Comparison of ENCODE assay signal across 16 cellular contexts in genomic region chr14:22463763-22464173, GRCh38.
"Had no signal": no experiment of that assay in that cellular context is flagged by ENCODE, and none has a peak within 500 bp of the region (broad histone marks: within the 10 kb centered on the region; RNA-seq: fewer than 3 reads in every experiment).

No MANE protein-coding gene starts in this region.

- H3K9me3 Mint-ChIP-seq: activated CD4-positive, alpha-beta T cell treated with anti-CD3 and anti-CD28 coated beads, Interleukin-2, amount 10 ng/mL, durations not matched to agents 7 days and 5 days; activated naive CD8-positive, alpha-beta T cell treated with anti-CD3 and anti-CD28 coated beads, Interleukin-2, amount 10 ng/mL, durations not matched to agents 7 days and 5 days; nephron; T-helper 1 cell treated with Interleukin-12 subunit alpha and Interleukin-12 subunit beta and Interleukin-4 antibody, amounts not matched to agents 30 μg/mL and 1 μg/mL, for 36 hours; WTC11 had no signal

- DNase-seq: activated CD4-positive, alpha-beta T cell treated with anti-CD3 and anti-CD28 coated beads, Interleukin-2, amount 10 ng/mL, durations not matched to agents 7 days and 5 days; activated effector memory CD4-positive, alpha-beta T cell treated with anti-CD3 and anti-CD28 coated beads, Interleukin-2, amount 50 U/mL, for 16 hours; activated naive CD8-positive, alpha-beta T cell treated with anti-CD3 and anti-CD28 coated beads, Interleukin-2, amount 10 ng/mL, durations not matched to agents 7 days and 5 days; anterior cingulate cortex; glutamatergic neuron; left cardiac atrium; mammary epithelial cell; occipital lobe; stimulated activated CD4-positive, alpha-beta T cell treated with anti-CD3 and anti-CD28 coated beads, Interleukin-4, amount 100 ng/mL, for 4 hours; uterus had no signal

- FAIRE-seq: bronchial epithelial cell, colon had no signal

- H3K4me1 ChIP-seq: uterus had no signal

- H3K4me1 Mint-ChIP-seq: activated CD4-positive, alpha-beta T cell treated with anti-CD3 and anti-CD28 coated beads, Interleukin-2, amount 10 ng/mL, durations not matched to agents 7 days and 5 days; activated naive CD8-positive, alpha-beta T cell treated with anti-CD3 and anti-CD28 coated beads, Interleukin-2, amount 10 ng/mL, durations not matched to agents 7 days and 5 days; nephron had no signal

- H3K4me3 ChIP-seq: esophagus muscularis mucosa, uterus had no signal

- H3K27me3 Mint-ChIP-seq: activated CD4-positive, alpha-beta T cell treated with anti-CD3 and anti-CD28 coated beads, Interleukin-2, amount 10 ng/mL, durations not matched to agents 7 days and 5 days; activated naive CD8-positive, alpha-beta T cell treated with anti-CD3 and anti-CD28 coated beads, Interleukin-2, amount 10 ng/mL, durations not matched to agents 7 days and 5 days had no signal

- H3K27me3 ChIP-seq: esophagus muscularis mucosa, uterus had no signal

- H3K27ac ChIP-seq: esophagus muscularis mucosa, uterus had no signal

- H3K36me3 ChIP-seq: esophagus muscularis mucosa, uterus had no signal

- H3K27ac Mint-ChIP-seq: activated CD4-positive, alpha-beta T cell treated with anti-CD3 and anti-CD28 coated beads, Interleukin-2, amount 10 ng/mL, durations not matched to agents 7 days and 5 days; activated naive CD8-positive, alpha-beta T cell treated with anti-CD3 and anti-CD28 coated beads, Interleukin-2, amount 10 ng/mL, durations not matched to agents 7 days and 5 days; nephron; T-helper 1 cell treated with Interleukin-12 subunit alpha and Interleukin-12 subunit beta and Interleukin-4 antibody, amounts not matched to agents 30 μg/mL and 1 μg/mL, for 36 hours; WTC11 had no signal

- H3K36me3 Mint-ChIP-seq: activated naive CD8-positive, alpha-beta T cell treated with anti-CD3 and anti-CD28 coated beads, Interleukin-2, amount 10 ng/mL, durations not matched to agents 7 days and 5 days; WTC11 had no signal

- H3K4me3 Mint-ChIP-seq: activated CD4-positive, alpha-beta T cell treated with anti-CD3 and anti-CD28 coated beads, Interleukin-2, amount 10 ng/mL, durations not matched to agents 7 days and 5 days; activated naive CD8-positive, alpha-beta T cell treated with anti-CD3 and anti-CD28 coated beads, Interleukin-2, amount 10 ng/mL, durations not matched to agents 7 days and 5 days; nephron; T-helper 1 cell treated with Interleukin-12 subunit alpha and Interleukin-12 subunit beta and Interleukin-4 antibody, amounts not matched to agents 30 μg/mL and 1 μg/mL, for 36 hours; WTC11 had no signal

- ATAC-seq: WTC11 had no signal

- H3K9me3 ChIP-seq: esophagus muscularis mucosa, uterus had no signal
